Comparison of ENCODE assay signal across 8 cellular contexts in the genomic region with DNA sequence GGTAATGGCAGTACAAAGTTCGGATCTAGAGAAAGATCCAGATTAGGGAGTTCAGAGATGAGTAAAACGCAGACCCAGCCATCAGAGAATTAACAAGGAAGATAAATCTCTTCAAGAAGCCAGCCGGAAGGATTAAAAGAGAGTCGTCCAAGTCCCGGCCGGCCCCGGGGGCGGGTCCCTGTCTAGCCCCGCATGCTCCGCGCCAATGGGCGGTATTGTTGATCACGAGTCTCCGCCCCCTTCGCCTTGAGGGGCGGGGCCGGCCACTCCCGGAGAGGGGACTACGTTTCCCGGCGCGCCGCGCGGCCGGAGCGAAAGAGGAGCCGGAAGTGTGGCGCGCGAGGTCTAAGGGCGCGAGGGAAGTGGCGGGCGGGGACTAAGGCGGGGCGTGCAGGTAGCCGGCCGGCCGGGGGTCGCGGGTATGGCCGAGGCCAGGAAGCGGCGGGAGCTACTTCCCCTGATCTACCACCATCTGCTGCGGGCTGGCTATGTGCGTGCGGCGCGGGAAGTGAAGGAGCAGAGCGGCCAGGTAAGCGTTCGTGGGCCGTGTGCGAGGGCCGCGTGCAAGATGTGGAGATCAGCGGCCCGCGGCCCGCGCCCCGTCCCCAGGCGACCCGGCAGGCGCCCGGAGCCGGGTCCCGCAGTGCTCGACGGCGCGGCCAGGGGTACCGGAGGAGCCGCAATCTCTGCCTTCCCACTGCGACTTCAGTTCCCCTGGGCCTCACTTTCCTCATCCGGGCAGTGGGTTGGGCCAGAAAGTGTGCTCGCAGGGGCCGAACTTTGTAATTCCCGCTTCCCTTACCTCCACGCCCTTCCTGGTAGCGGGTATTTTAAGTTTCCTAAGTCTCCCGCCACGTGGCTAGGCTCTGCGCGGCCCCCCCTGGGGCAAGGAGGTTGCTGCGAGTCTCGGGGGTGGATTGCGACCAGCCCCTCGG. TPM values are rescaled to one million over a fixed set of nuclear protein-coding genes. Genes with fewer than 3 reads are reported as not detected.
DNase-seq lines count a peak whose midpoint lies in the region; ATAC-seq and TF ChIP-seq lines count a peak whose summit lies in the region.

Gene TCOF1, plus strand, starts transcription at position 372 of the 935 bp plus-strand sequence. Its CDS starts 50 bp downstream, at position 422.

- H3K9me3 ChIP-seq in adipocyte (ENCODE audit: control insufficient read depth, low read length) (no peaks in the 10 kb centered on the region), cardiac muscle cell (ENCODE audit: low read depth) (no peaks in the 10 kb centered on the region)

- H3K4me1 ChIP-seq in adipocyte (ENCODE audit: control insufficient read depth, insufficient read depth, low read length): peaks cover 9% of the 10 kb centered on the region
- H3K4me1 ChIP-seq in cardiac muscle cell (ENCODE audit: low read depth): no peaks in the 10 kb centered on the region

- H3K27ac ChIP-seq in cardiac muscle cell: no peak within 1 kb of the TSS

- H3K36me3 Mint-ChIP-seq in type B pancreatic cell: peaks cover 10% of the 10 kb centered on the region

- TF ChIP-seq CTCF in GM12875 (IDR thresholded peaks at IDR 0.05; ENCODE audit: borderline replicate concordance, insufficient read depth, low read depth, low read length): no peak
- TF ChIP-seq CTCF in cardiac muscle cell (IDR thresholded peaks at IDR 0.05; ENCODE audit: low read depth, low read length): no peak
- no peak for TF ChIP-seq CTCF in type B pancreatic cell (conservative IDR thresholded peaks at IDR 0.05)

- peak within 1 kb of the TSS; percentile 93 for H3K4me3 Mint-ChIP-seq in type B pancreatic cell

- peak within 1 kb of the TSS; percentile 67 for H3K27ac Mint-ChIP-seq in type B pancreatic cell

- no peaks in the 10 kb centered on the region for H3K9me3 Mint-ChIP-seq in type B pancreatic cell

- DNase-seq in NCI-H1436 (lab: John Stamatoyannopoulos, UW): peak; percentile 96
- peak; percentile 95 for DNase-seq in T follicular helper cell (ENCODE audit: low read depth)
- peak; percentile 99 for DNase-seq in adipocyte (ENCODE audit: low read depth)
- peak; percentile 97 to 99 for DNase-seq in cardiac muscle cell (ENCODE audit: low read depth in 1 of 2, low spot score in 1 of 2)
- DNase-seq in pons (ENCODE audit: low spot score): peak; percentile 96
- peak; percentile 99 for DNase-seq in type B pancreatic cell (ENCODE audit: extremely low spot score, unreplicated experiment)

- ATAC-seq in HG02798 (IDR thresholded peaks at IDR 0.05; ENCODE audit: poor library complexity, unreplicated experiment): peak; percentile 94

- H3K27me3 Mint-ChIP-seq in type B pancreatic cell: peaks cover 4% of the 10 kb centered on the region

- H3K36me3 ChIP-seq in adipocyte (ENCODE audit: control insufficient read depth, insufficient read depth, low read length, severe bottlenecking): peaks cover 18% of the 10 kb centered on the region
- no peaks in the 10 kb centered on the region for H3K36me3 ChIP-seq in cardiac muscle cell

- no peaks in the 10 kb centered on the region for H3K27me3 ChIP-seq in adipocyte (replicated peaks; ENCODE audit: control insufficient read depth, insufficient read depth, low read length)
- H3K27me3 ChIP-seq in cardiac muscle cell: no peaks in the 10 kb centered on the region

- H3K4me1 Mint-ChIP-seq in type B pancreatic cell (ENCODE audit: unreplicated experiment): peaks cover 27% of the 10 kb centered on the region

- peak within 1 kb of the TSS; percentile 77 for H3K9ac ChIP-seq in adipocyte (ENCODE audit: low read length)

- H3K4me3 ChIP-seq in GM12875 (ENCODE audit: low read depth, low read length): peak within 1 kb of the TSS; percentile 94
- H3K4me3 ChIP-seq in adipocyte (ENCODE audit: low read length): peak within 1 kb of the TSS; percentile 90
- peak within 1 kb of the TSS; percentile 68 for H3K4me3 ChIP-seq in cardiac muscle cell

RNA-seq across cellular contexts. Expression of gene TCOF1, which starts in this region (rescaled TPM):
- total RNA-seq in cardiac muscle cell (29.5 and 46.0 TPM in 2 replicates), type B pancreatic cell (ENCODE audit: low replicate concordance) (42.6 and 65.3 TPM in 2 replicates)
- 31.4 and 37.7 TPM in 2 replicates for polyA plus RNA-seq in cardiac muscle cell
